15 cellular contexts compared by ENCODE assay signal in the genomic region with DNA sequence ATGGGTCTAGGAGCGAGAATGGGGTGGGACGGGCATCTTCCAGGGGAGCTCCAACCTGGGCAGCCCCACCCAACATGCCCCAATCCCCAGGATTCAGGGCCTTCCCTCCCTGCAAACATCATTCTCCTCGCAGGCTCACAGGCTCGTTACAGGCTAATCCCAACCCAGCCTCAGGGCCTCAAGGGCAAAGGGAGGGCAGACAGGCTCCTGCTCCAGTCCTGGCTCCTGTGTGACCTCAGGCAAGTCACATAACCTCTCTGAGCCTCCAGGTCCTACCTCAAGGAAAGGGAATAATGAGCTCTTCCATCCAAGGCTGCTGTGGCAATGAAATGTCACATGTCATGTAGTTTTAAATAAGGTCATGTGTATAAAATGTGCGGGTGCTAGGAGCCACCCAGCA.
"Had no signal": no experiment of that assay in that cellular context is flagged by ENCODE, and none has a peak within 500 bp of the region (broad histone marks: within the 10 kb centered on the region; RNA-seq: fewer than 3 reads in every experiment).

No MANE protein-coding gene starts in this region.

- H3K36me3 Mint-ChIP-seq: activated naive CD8-positive, alpha-beta T cell; immature natural killer cell had no signal

- H3K27me3 ChIP-seq: gastrocnemius medialis, heart left ventricle, sigmoid colon, testis, upper lobe of left lung had no signal

- H3K27ac ChIP-seq: brain microvascular endothelial cell, gastrocnemius medialis, sigmoid colon, spleen, testis, upper lobe of left lung had no signal

- H3K27ac Mint-ChIP-seq: activated naive CD8-positive, alpha-beta T cell; dendritic cell treated with granulocyte-macrophage colony-stimulating factor and Interleukin-4, amounts not matched to agents 40 ng/mL and 50 ng/mL, for 4 days; nephron progenitor cell; T-helper 2 cell treated with Interferon-gamma antibody and Interleukin-4, amounts not matched to agents 5 μg/mL and 100 μg/mL, for 36 hours had no signal

- H3K36me3 ChIP-seq: brain microvascular endothelial cell, gastrocnemius medialis, heart left ventricle, sigmoid colon, spleen, upper lobe of left lung had no signal

- H3K27me3 Mint-ChIP-seq: activated naive CD8-positive, alpha-beta T cell; stimulated activated naive CD8-positive, alpha-beta T cell treated with anti-CD3 and anti-CD28 coated beads, Interleukin-15, amount 100 ng/mL, for 72 hours had no signal

- H3K9me3 Mint-ChIP-seq: dendritic cell treated with granulocyte-macrophage colony-stimulating factor and Interleukin-4, amounts not matched to agents 40 ng/mL and 50 ng/mL, for 4 days; immature natural killer cell; stimulated activated naive CD8-positive, alpha-beta T cell treated with anti-CD3 and anti-CD28 coated beads, Interleukin-15, amount 100 ng/mL, for 72 hours; T-helper 2 cell treated with Interferon-gamma antibody and Interleukin-4, amounts not matched to agents 5 μg/mL and 100 μg/mL, for 36 hours had no signal

- H3K4me3 Mint-ChIP-seq: activated naive CD8-positive, alpha-beta T cell; dendritic cell treated with granulocyte-macrophage colony-stimulating factor and Interleukin-4, amounts not matched to agents 40 ng/mL and 50 ng/mL, for 4 days; nephron progenitor cell; T-helper 2 cell treated with Interferon-gamma antibody and Interleukin-4, amounts not matched to agents 5 μg/mL and 100 μg/mL, for 36 hours had no signal

- H3K9me3 ChIP-seq: gastrocnemius medialis, heart left ventricle, sigmoid colon, spleen, testis, upper lobe of left lung had no signal

- DNase-seq: cerebellar nuclear complex, sigmoid colon, SW 1271, testis had no signal

- H3K4me3 ChIP-seq: gastrocnemius medialis, heart left ventricle, sigmoid colon, spleen, testis, upper lobe of left lung had no signal

- H3K4me1 ChIP-seq: gastrocnemius medialis, sigmoid colon, testis had no signal
